In genomic region chr2:28361991-28362710, GRCh38 we compare ENCODE assay signal across 2 cellular contexts.
A peak's percentile ranks its signal among the peaks of the same experiment; 100 is the strongest.
TF ChIP-seq lines count a peak whose summit lies in the region.

No MANE protein-coding gene starts in this region.

TF ChIP-seq in HEK293, 187 proteins besides CTCF, POLR2A, EP300 and RAD21:
- no peak for TF ChIP-seq BCL11A (tag by site-specific recombination; IDR thresholded peaks at IDR 0.05; ENCODE audit: low read depth)
- TF ChIP-seq ZNF366 (tag by site-specific recombination; conservative IDR thresholded peaks at IDR 0.05), result 0 out of 2 replicates have a peak, but pooled peaks have one; percentile 12
- peak; percentile 78 for TF ChIP-seq ZNF24 (tag by site-specific recombination; IDR thresholded peaks at IDR 0.05)

TF ChIP-seq in H1, 55 proteins besides CTCF, POLR2A, EP300 and RAD21:
- TF ChIP-seq TBP (IDR thresholded peaks at IDR 0.05; ENCODE audit: low read depth, low read length), result no peak
- TF ChIP-seq ZNF274 (IDR thresholded peaks at IDR 0.05; ENCODE audit: borderline replicate concordance, extremely low read depth, low read length), result no peak
- TF ChIP-seq ATF3 (IDR thresholded peaks at IDR 0.05; ENCODE audit: insufficient read depth, low read depth, low read length), result no peak
- TF ChIP-seq SIX5 (IDR thresholded peaks at IDR 0.05; ENCODE audit: low read depth, low read length), result no peak
- TF ChIP-seq TEAD4 (IDR thresholded peaks at IDR 0.05; ENCODE audit: low read depth, low read length), result no peak
- TF ChIP-seq, protein P1, sequence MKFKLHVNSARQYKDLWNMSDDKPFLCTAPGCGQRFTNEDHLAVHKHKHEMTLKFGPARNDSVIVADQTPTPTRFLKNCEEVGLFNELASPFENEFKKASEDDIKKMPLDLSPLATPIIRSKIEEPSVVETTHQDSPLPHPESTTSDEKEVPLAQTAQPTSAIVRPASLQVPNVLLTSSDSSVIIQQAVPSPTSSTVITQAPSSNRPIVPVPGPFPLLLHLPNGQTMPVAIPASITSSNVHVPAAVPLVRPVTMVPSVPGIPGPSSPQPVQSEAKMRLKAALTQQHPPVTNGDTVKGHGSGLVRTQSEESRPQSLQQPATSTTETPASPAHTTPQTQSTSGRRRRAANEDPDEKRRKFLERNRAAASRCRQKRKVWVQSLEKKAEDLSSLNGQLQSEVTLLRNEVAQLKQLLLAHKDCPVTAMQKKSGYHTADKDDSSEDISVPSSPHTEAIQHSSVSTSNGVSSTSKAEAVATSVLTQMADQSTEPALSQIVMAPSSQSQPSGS (IDR thresholded peaks at IDR 0.05; ENCODE audit: low read length), result no peak
- no peak for TF ChIP-seq FOSL1 (IDR thresholded peaks at IDR 0.05; ENCODE audit: insufficient read depth, low read depth, low read length)
- no peak for TF ChIP-seq CHD2 (IDR thresholded peaks at IDR 0.05; ENCODE audit: low read length)
- no peak for TF ChIP-seq ASH2L (IDR thresholded peaks at IDR 0.05; ENCODE audit: low read length)
- TF ChIP-seq HDAC2 (IDR thresholded peaks at IDR 0.05; ENCODE audit: borderline replicate concordance in 1 of 2, low read depth in 2 of 2, low read length in 2 of 2), result no peak
- TF ChIP-seq, protein P2, sequence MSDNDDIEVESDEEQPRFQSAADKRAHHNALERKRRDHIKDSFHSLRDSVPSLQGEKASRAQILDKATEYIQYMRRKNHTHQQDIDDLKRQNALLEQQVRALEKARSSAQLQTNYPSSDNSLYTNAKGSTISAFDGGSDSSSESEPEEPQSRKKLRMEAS (IDR thresholded peaks at IDR 0.05), result no peak
